ENCODE assay signal across 9 cellular contexts in the genomic region with DNA sequence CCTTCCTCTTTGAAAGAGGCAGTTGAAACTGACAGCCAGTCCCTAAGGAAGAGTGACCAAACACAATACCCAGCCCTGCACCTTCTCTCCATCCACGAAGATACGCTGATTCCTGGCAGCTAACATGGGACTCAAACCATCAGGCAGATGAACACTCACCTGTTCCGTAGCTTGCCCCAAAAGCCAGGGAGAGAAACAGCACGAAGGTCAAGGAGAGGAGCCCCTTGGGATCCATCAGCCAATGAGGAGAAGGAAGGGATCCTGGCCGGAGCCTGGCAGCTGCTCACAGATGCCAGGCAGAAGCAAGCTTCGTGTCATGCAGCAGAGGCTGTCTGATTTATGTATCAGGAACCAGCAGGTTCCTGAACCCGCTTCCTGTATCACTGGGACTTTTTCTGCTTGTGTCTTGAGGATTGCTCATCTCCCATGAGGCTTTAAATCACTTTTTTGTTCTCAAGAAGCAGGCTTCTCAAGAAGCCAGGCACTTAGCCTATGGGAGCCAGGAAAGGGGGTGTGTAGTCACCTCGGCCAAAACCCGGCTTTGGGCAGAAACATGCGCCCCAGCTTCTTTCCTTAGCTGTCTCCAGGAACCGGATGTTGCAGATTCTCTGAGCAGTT. TPM values are rescaled to one million over a fixed set of nuclear protein-coding genes. Genes with fewer than 3 reads are reported as not detected.
DNase-seq lines count a peak whose midpoint lies in the region; ATAC-seq, FAIRE-seq and TF ChIP-seq lines count a peak whose summit lies in the region.
"Had no signal": no experiment of that assay in that cellular context is flagged by ENCODE, and none has a peak within 500 bp of the region (broad histone marks: within the 10 kb centered on the region; RNA-seq: fewer than 3 reads in every experiment).

A gene with protein sequence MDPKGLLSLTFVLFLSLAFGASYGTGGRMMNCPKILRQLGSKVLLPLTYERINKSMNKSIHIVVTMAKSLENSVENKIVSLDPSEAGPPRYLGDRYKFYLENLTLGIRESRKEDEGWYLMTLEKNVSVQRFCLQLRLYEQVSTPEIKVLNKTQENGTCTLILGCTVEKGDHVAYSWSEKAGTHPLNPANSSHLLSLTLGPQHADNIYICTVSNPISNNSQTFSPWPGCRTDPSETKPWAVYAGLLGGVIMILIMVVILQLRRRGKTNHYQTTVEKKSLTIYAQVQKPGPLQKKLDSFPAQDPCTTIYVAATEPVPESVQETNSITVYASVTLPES (minus strand): TSS at position 334 of the 618 bp plus-strand sequence. CDS start 99 bp downstream, at position 235.

- peaks cover 4% of the 10 kb centered on the region for H3K27me3 Mint-ChIP-seq in GM23338 (ENCODE audit: insufficient read depth, low read depth, poor library complexity)

- H3K9me3 Mint-ChIP-seq in GM23338 = no peaks in the 10 kb centered on the region

- H3K27ac ChIP-seq in GM23338 (ENCODE audit: low read depth) = no peak within 1 kb of the TSS
- H3K27ac ChIP-seq in OCI-LY7 (ENCODE audit: low read depth, low read length, poor library complexity, severe bottlenecking) = peak within 1 kb of the TSS; percentile 1
- H3K27ac ChIP-seq in substantia nigra (ENCODE audit: low read depth, low read length, poor library complexity, severe bottlenecking) = no peak within 1 kb of the TSS

- H3K79me2 ChIP-seq in GM23338 (replicated peaks; ENCODE audit: insufficient read depth) = no peaks in the 10 kb centered on the region
- H3K79me2 ChIP-seq in OCI-LY7 (ENCODE audit: insufficient read depth, low read depth, low read length) = no peaks in the 10 kb centered on the region

- peak within 1 kb of the TSS; percentile 59 for H2AFZ ChIP-seq in GM23338
- H2AFZ ChIP-seq in OCI-LY7 (ENCODE audit: low read length) = peak within 1 kb of the TSS; percentile 89

- 0 out of 2 replicates have a peak within 1 kb of the TSS, but pooled peaks have one; percentile 17 for H3K27ac Mint-ChIP-seq in GM23338

- H3K36me3 Mint-ChIP-seq in GM23338 (ENCODE audit: low read depth) = no peaks in the 10 kb centered on the region

- H3K9me2 ChIP-seq in GM23338 (ENCODE audit: insufficient read depth) (peaks cover 5% of the 10 kb centered on the region; the same call in 1 of the 2 replicates), OCI-LY7 (ENCODE audit: insufficient read depth, low read length) (no peaks in the 10 kb centered on the region)

- peaks cover 11% of the 10 kb centered on the region for H3K4me1 Mint-ChIP-seq in GM23338

- H3K27me3 ChIP-seq in GM23338 (ENCODE audit: insufficient read depth) = no peaks in the 10 kb centered on the region

- H4K20me1 ChIP-seq in GM23338 (replicated peaks; ENCODE audit: insufficient read depth) (no peaks in the 10 kb centered on the region), OCI-LY7 (ENCODE audit: insufficient read depth, low read length) (no peaks in the 10 kb centered on the region)

- intact Hi-C loops in OCI-LY7 (cut with micrococcal nuclease; ENCODE audit: unreplicated experiment) = no loop called here
- intact Hi-C loops in posterior cingulate gyrus (cut with DNase I) = no loop called here

- BruUV-seq in OCI-LY7 (replicated peaks; lab: Mats Ljungman, UMichigan) = no TSS peak

- H3K36me3 ChIP-seq in GM23338 (ENCODE audit: insufficient read depth) = no peaks in the 10 kb centered on the region
- H3K36me3 ChIP-seq in OCI-LY7 (ENCODE audit: insufficient read depth, low read length) = peaks cover 4% of the 10 kb centered on the region; the same call in 1 of the 2 replicates

- ATAC-seq in GM18508 (IDR thresholded peaks at IDR 0.05; ENCODE audit: insufficient read depth, unreplicated experiment) (peak; percentile 39), GM23338 (no peak)

- H3K4me2 ChIP-seq in GM23338 (no peak within 1 kb of the TSS), OCI-LY7 (ENCODE audit: low read length) (peak within 1 kb of the TSS; percentile 42)

- CTCF ChIA-PET in OCI-LY7 (lab: Charles Lee; ENCODE audit: unreplicated experiment) = interaction anchor here (2.2 kb wide), 1 partner anchor 26 kb away, joined by 4 read pairs; no protein-coding TSS in a partner anchor

- H3K4me3 ChIP-seq in GM23338 = no peak within 1 kb of the TSS
- H3K4me3 ChIP-seq in OCI-LY7 (ENCODE audit: low read depth, low read length, poor library complexity, severe bottlenecking) = peak within 1 kb of the TSS; percentile 1
- H3K4me3 ChIP-seq in fibroblast of mammary gland (ENCODE audit: control insufficient read depth, low read depth, low read length) = no peak within 1 kb of the TSS

- H3F3A ChIP-seq in GM23338 (replicated peaks; ENCODE audit: low read depth) = no peaks in the 10 kb centered on the region

- POLR2A ChIA-PET in OCI-LY7 (lab: Charles Lee) = interaction anchor here (0.9 to 1.4 kb wide), 4 partner anchors 24 to 28 kb away, joined by 3 to 4 read pairs (median 3); no protein-coding TSS in a partner anchor

- peaks cover 12% of the 10 kb centered on the region for H3K4me1 ChIP-seq in GM23338 (ENCODE audit: insufficient read depth)
- H3K4me1 ChIP-seq in OCI-LY7 (ENCODE audit: insufficient read depth, low read length, poor library complexity, severe bottlenecking) = peaks cover 40% of the 10 kb centered on the region

- peaks cover 4% of the 10 kb centered on the region; the same call in 1 of the 2 replicates for H3K9me3 ChIP-seq in OCI-LY7 (ENCODE audit: low read length)

- H3K4me3 Mint-ChIP-seq in GM23338 = no peak within 1 kb of the TSS; the same call in 2 of the 3 replicates

- FAIRE-seq in D721Med (lab: Jason Lieb, UNC) = no peak

- no peak for TF ChIP-seq CTCF in GM23338 (conservative IDR thresholded peaks at IDR 0.05; ENCODE audit: low read depth in 2 of 2)
- no peak for TF ChIP-seq CTCF in OCI-LY7 (conservative IDR thresholded peaks at IDR 0.05; ENCODE audit: low read length)
- TF ChIP-seq CTCF in fibroblast of mammary gland (conservative IDR thresholded peaks at IDR 0.05; ENCODE audit: control insufficient read depth, insufficient read depth, low read depth, low read length) = no peak
- TF ChIP-seq CTCF in D721Med (IDR thresholded peaks at IDR 0.05; ENCODE audit: insufficient read depth, missing control alignments) = no peak

- DNase-seq in GM23338 (ENCODE audit: low spot score) = no peak
- DNase-seq in OCI-LY7 (ENCODE audit: low spot score) = peak; percentile 39
- DNase-seq in fibroblast of mammary gland (ENCODE audit: low read depth) = peak; percentile 31
- no peak for DNase-seq in D721Med (ENCODE audit: insufficient read length, low spot score)
- DNase-seq in NCI-H510A treated with DMSO at 0.1 percent for 48 hours (lab: John Stamatoyannopoulos, UW) = no peak
- DNase-seq in substantia nigra (lab: John Stamatoyannopoulos, UW) = no peak
- no peak for DNase-seq in posterior cingulate gyrus

TF ChIP-seq in GM23338, 12 proteins besides CTCF, POLR2A, EP300 and RAD21 (continues in another document):
- no peak for TF ChIP-seq ZNF114 (CRISPR knock-in tag; IDR thresholded peaks at IDR 0.05)
- TF ChIP-seq, protein P1, sequence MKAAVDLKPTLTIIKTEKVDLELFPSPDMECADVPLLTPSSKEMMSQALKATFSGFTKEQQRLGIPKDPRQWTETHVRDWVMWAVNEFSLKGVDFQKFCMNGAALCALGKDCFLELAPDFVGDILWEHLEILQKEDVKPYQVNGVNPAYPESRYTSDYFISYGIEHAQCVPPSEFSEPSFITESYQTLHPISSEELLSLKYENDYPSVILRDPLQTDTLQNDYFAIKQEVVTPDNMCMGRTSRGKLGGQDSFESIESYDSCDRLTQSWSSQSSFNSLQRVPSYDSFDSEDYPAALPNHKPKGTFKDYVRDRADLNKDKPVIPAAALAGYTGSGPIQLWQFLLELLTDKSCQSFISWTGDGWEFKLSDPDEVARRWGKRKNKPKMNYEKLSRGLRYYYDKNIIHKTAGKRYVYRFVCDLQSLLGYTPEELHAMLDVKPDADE (IDR thresholded peaks at IDR 0.05) = no peak

RNA-seq across cellular contexts. Expression of the gene that starts here (rescaled TPM):
- not detected in 2 replicates for total RNA-seq in GM23338 (2014; rRNA removed; shearing (Covaris generic))
- not detected in 2 replicates for polyA plus RNA-seq in GM23338 (2016; fragmentation: Nextera tagmentation; extraction: Ambion mirVana)
- total RNA-seq in OCI-LY7 (2014; rRNA removed; shearing (Covaris generic)) = 0.32 and 0.36 TPM in 2 replicates
- total RNA-seq in OCI-LY7 (2022) = 0.42 and 0.72 TPM in 2 replicates
- total RNA-seq: glomerular endothelial cell had no signal

Comparison
In these comparisons a context has a peak if more than half of its experiments do, and no peak if none do; other contexts are left out.
1. Peak in DNase-seq, H3K4me3 ChIP-seq, H3K27ac ChIP-seq and H3K4me2 ChIP-seq in OCI-LY7; RNA of the gene not detected or under 1 TPM.